Comparison of ENCODE assay signal across 22 cellular contexts in the genomic region with DNA sequence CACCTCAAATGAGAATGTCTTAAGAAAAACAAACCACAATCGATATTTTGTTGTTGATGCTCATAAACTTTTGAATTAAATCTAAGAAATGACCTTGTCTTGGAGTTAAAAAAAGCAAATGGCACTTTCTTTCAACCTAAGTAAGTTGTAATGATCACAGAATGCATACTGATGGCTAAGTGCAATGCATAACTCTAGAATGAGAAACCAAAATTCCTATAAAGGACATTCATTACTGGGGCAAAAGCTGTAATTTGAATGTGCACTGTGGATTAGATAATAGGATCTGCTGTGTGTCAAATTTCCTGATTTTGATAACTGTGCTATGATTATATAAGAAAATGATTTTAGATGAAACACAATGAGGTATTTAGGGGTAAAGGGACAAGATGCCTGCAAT. TPM values are rescaled to one million over a fixed set of nuclear protein-coding genes. Genes with fewer than 3 reads are reported as not detected.
DNase-seq lines count a peak whose midpoint lies in the region; ATAC-seq and TF ChIP-seq lines count a peak whose summit lies in the region.
"Had no signal": no experiment of that assay in that cellular context is flagged by ENCODE, and none has a peak within 500 bp of the region (broad histone marks: within the 10 kb centered on the region; RNA-seq: fewer than 3 reads in every experiment).

No MANE protein-coding gene starts in this region.

- TF ChIP-seq CTCF in neutrophil (IDR thresholded peaks at IDR 0.05) (no peak), Peyer's patch (IDR thresholded peaks at IDR 0.05) (no peak)

- H3K27ac Mint-ChIP-seq in activated CD8-positive, alpha-beta memory T cell treated with anti-CD3 and anti-CD28 coated beads, Interleukin-2, amount 10 ng/mL, durations not matched to agents 7 days and 5 days, result peak overlapping the region; percentile 4
- H3K27ac Mint-ChIP-seq in activated naive CD8-positive, alpha-beta T cell treated with anti-CD3 and anti-CD28 coated beads, Interleukin-2, amount 50 U/mL, for 24 hours, result peak overlapping the region; percentile 71
- H3K27ac Mint-ChIP-seq: CD8-positive, alpha-beta T cell; memory B cell had no signal

- DNase-seq in activated CD8-positive, alpha-beta memory T cell treated with anti-CD3 and anti-CD28 coated beads, Interleukin-2, amount 10 ng/mL, durations not matched to agents 7 days and 5 days, result no peak
- no peak for DNase-seq in activated CD8-positive, alpha-beta memory T cell treated with anti-CD3 and anti-CD28 coated beads for 24 hours
- DNase-seq in EH (ENCODE audit: low read depth) (peak; percentile 48), Peyer's patch (no peak)
- no peak for DNase-seq in activated naive CD8-positive, alpha-beta T cell treated with anti-CD3 and anti-CD28 coated beads, Interleukin-2, amount 50 U/mL, for 24 hours
- no peak for DNase-seq in stimulated activated CD4-positive, alpha-beta T cell treated with anti-CD3 and anti-CD28 coated beads, Interleukin-12 subunit alpha, Interleukin-12 subunit beta, amount 100 ng/mL, for 4 hours
- DNase-seq: ACHN; activated CD4-positive, CD25-positive, alpha-beta regulatory T cell; activated gamma-delta T cell; CD8-positive, alpha-beta T cell; NCI-H1105 treated with DMSO at 0.1 percent for 48 hours had no signal

- H3K36me3 Mint-ChIP-seq in activated CD8-positive, alpha-beta memory T cell treated with anti-CD3 and anti-CD28 coated beads, Interleukin-2, amount 10 ng/mL, durations not matched to agents 7 days and 5 days, result peaks cover 34% of the 10 kb centered on the region
- H3K36me3 Mint-ChIP-seq in activated naive CD8-positive, alpha-beta T cell treated with anti-CD3 and anti-CD28 coated beads, Interleukin-2, amount 50 U/mL, for 24 hours (ENCODE audit: low read depth), result peaks cover 81% of the 10 kb centered on the region

- CTCF ChIA-PET in activated CD8-positive, alpha-beta memory T cell treated with anti-CD3 and anti-CD28 coated beads, Interleukin-2, amount 10 ng/mL, durations not matched to agents 7 days and 5 days (lab: Charles Lee), result no interaction called here

- H3K4me1 ChIP-seq in neutrophil (ENCODE audit: control insufficient read depth in 1 of 2, insufficient read depth in 1 of 2, low read depth in 1 of 2, low read length in 1 of 2) (peaks cover 13 to 23% of the 10 kb centered on the region in 2 experiments), Peyer's patch (peaks cover 0 to 81% (median 1%) of the 10 kb centered on the region in 4 donors)

- H3K4me3 Mint-ChIP-seq in activated CD8-positive, alpha-beta memory T cell treated with anti-CD3 and anti-CD28 coated beads, Interleukin-2, amount 10 ng/mL, durations not matched to agents 7 days and 5 days, result no peak overlapping the region
- H3K4me3 Mint-ChIP-seq in activated naive CD8-positive, alpha-beta T cell treated with anti-CD3 and anti-CD28 coated beads, Interleukin-2, amount 50 U/mL, for 24 hours, result no peak overlapping the region
- H3K4me3 Mint-ChIP-seq: CD8-positive, alpha-beta T cell; central memory CD8-positive, alpha-beta T cell; memory B cell had no signal

- H3K27me3 ChIP-seq in neutrophil, result no peaks in the 10 kb centered on the region
- no peaks in the 10 kb centered on the region for H3K27me3 ChIP-seq in Peyer's patch
- H3K27me3 ChIP-seq: ascending aorta, esophagus muscularis mucosa, right atrium auricular region had no signal

- ATAC-seq in activated CD8-positive, alpha-beta memory T cell treated with anti-CD3 and anti-CD28 coated beads, Interleukin-2, amount 10 ng/mL, durations not matched to agents 7 days and 5 days, result no peak
- no peak for ATAC-seq in activated naive CD8-positive, alpha-beta T cell treated with anti-CD3 and anti-CD28 coated beads, Interleukin-2, amount 50 U/mL, for 24 hours
- ATAC-seq in HG02763 (IDR thresholded peaks at IDR 0.05; ENCODE audit: unreplicated experiment), result no peak
- ATAC-seq: CD8-positive, alpha-beta T cell; GM12878 had no signal

- H3K27me3 Mint-ChIP-seq in activated CD8-positive, alpha-beta memory T cell treated with anti-CD3 and anti-CD28 coated beads, Interleukin-2, amount 10 ng/mL, durations not matched to agents 7 days and 5 days, result no peaks in the 10 kb centered on the region
- no peaks in the 10 kb centered on the region for H3K27me3 Mint-ChIP-seq in activated naive CD8-positive, alpha-beta T cell treated with anti-CD3 and anti-CD28 coated beads, Interleukin-2, amount 50 U/mL, for 24 hours
- H3K27me3 Mint-ChIP-seq: central memory CD8-positive, alpha-beta T cell; memory B cell had no signal

- H3K36me3 ChIP-seq in neutrophil (peaks cover 7% of the 10 kb centered on the region), Peyer's patch (no peaks in the 10 kb centered on the region)
- H3K36me3 ChIP-seq: ascending aorta, right atrium auricular region had no signal

- no peak for TF ChIP-seq POLR2A in Peyer's patch (IDR thresholded peaks at IDR 0.05)

- H3K4me3 ChIP-seq in neutrophil (ENCODE audit: low read depth in 1 of 2, low read length in 1 of 2) (no peak overlapping the region), Peyer's patch (no peak overlapping the region)
- H3K4me3 ChIP-seq: ascending aorta, esophagus muscularis mucosa, GM12878, right atrium auricular region had no signal

- peak overlapping the region; percentile 28 for H3K27ac ChIP-seq in neutrophil
- H3K27ac ChIP-seq in Peyer's patch, result no peak overlapping the region
- H3K27ac ChIP-seq: ascending aorta, esophagus muscularis mucosa, right atrium auricular region had no signal

- H3K9me3 Mint-ChIP-seq in activated CD8-positive, alpha-beta memory T cell treated with anti-CD3 and anti-CD28 coated beads, Interleukin-2, amount 10 ng/mL, durations not matched to agents 7 days and 5 days (ENCODE audit: low read depth), result no peaks in the 10 kb centered on the region
- H3K9me3 Mint-ChIP-seq in activated naive CD8-positive, alpha-beta T cell treated with anti-CD3 and anti-CD28 coated beads, Interleukin-2, amount 50 U/mL, for 24 hours, result no peaks in the 10 kb centered on the region
- H3K9me3 Mint-ChIP-seq: CD8-positive, alpha-beta T cell; central memory CD8-positive, alpha-beta T cell; memory B cell had no signal

- peaks cover 77% of the 10 kb centered on the region for H3K4me1 Mint-ChIP-seq in activated CD8-positive, alpha-beta memory T cell treated with anti-CD3 and anti-CD28 coated beads, Interleukin-2, amount 10 ng/mL, durations not matched to agents 7 days and 5 days
- peaks cover 94% of the 10 kb centered on the region for H3K4me1 Mint-ChIP-seq in activated naive CD8-positive, alpha-beta T cell treated with anti-CD3 and anti-CD28 coated beads, Interleukin-2, amount 50 U/mL, for 24 hours

- H3K9me3 ChIP-seq in neutrophil, result no peaks in the 10 kb centered on the region
- no peaks in the 10 kb centered on the region for H3K9me3 ChIP-seq in Peyer's patch
- H3K9me3 ChIP-seq: ascending aorta, esophagus muscularis mucosa, right atrium auricular region had no signal

RNA-seq across cellular contexts. Expression of gene SIAH2, which starts 14.3 kb away (rescaled TPM):
- total RNA-seq in activated CD8-positive, alpha-beta memory T cell treated with anti-CD3 and anti-CD28 coated beads, Interleukin-2, amount 10 ng/mL, durations not matched to agents 7 days and 5 days, result 10 to 100 TPM; 34.7 to 54.2 TPM
- 10 to 100 TPM; 21.4 to 42.6 (median 32.9) TPM for total RNA-seq in Peyer's patch

RNA-seq across cellular contexts. Expression of gene ERICH6, which starts 44.9 kb away (rescaled TPM):
- total RNA-seq in activated CD8-positive, alpha-beta memory T cell treated with anti-CD3 and anti-CD28 coated beads, Interleukin-2, amount 10 ng/mL, durations not matched to agents 7 days and 5 days, result not detected
- not detected for total RNA-seq in Peyer's patch
- total RNA-seq: ascending aorta, esophagus muscularis mucosa, NCI-H460, omental fat pad, right atrium auricular region, SK-MEL-5 had no signal
